Comparison of ENCODE assay signal across 28 cellular contexts in the genomic region with DNA sequence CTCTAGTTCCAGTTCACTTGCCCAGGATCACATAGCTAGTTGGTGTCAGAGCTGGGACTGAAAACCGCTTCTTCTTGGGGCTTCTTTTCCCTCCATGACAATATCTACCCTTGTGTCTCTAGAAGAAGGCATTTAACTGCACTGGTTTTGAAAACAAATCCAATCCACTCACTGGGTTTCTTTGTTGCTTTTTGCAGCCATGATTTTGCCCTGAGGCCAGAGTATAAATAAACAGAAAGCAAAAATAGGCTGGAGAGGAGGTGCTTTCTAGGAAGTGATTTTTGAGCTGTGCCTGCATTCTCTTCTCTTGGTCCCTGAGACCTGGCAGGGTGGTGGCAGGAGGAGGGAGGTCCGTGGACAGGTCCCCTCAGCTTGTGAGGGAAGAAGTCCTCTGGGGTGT.
"Had no signal": no experiment of that assay in that cellular context is flagged by ENCODE, and none has a peak within 500 bp of the region (broad histone marks: within the 10 kb centered on the region; RNA-seq: fewer than 3 reads in every experiment).

No MANE protein-coding gene starts in this region.

- DNase-seq: activated CD4-positive, alpha-beta T cell treated with anti-CD3 and anti-CD28 coated beads for 4 hours; activated CD4-positive, alpha-beta T cell treated with anti-CD3 and anti-CD28 coated beads, Interleukin-2, amount 50 U/mL, for 48 hours; activated CD4-positive, CD25-positive, alpha-beta regulatory T cell; activated CD8-positive, alpha-beta memory T cell treated with anti-CD3 and anti-CD28 coated beads, Interleukin-2, amount 50 U/mL, for 48 hours; activated naive CD4-positive, alpha-beta T cell treated with Interleukin-2 at 50 U/mL for 16 hours; activated naive CD8-positive, alpha-beta T cell treated with anti-CD3 and anti-CD28 coated beads for 36 hours; activated T-cell treated with anti-CD3 and anti-CD28 coated beads, Interleukin-2, amount 50 U/mL, for 4 hours; amniotic stem cell; colonic mucosa; foreskin keratinocyte; glutamatergic neuron; hypothalamus; left ventricle myocardium superior; mammary epithelial cell; midbrain; ovary; spleen; stimulated activated CD4-positive, alpha-beta T cell treated with anti-CD3 and anti-CD28 coated beads, Interleukin-4, amount 100 ng/mL, for 1 hour; stimulated activated naive CD4-positive, alpha-beta T cell; T-helper 17 cell; testis; upper lobe of left lung had no signal

- H3K4me3 ChIP-seq: breast epithelium, colonic mucosa, ovary, prostate gland, spleen, testis, upper lobe of left lung had no signal

- H3K4me3 Mint-ChIP-seq: activated naive CD8-positive, alpha-beta T cell treated with anti-CD3 and anti-CD28 coated beads for 36 hours; activated T-cell treated with anti-CD3 and anti-CD28 coated beads, Interleukin-2, amount 50 U/mL, for 4 hours; central memory CD8-positive, alpha-beta T cell; natural killer cell treated with Interleukin-12 subunit alpha and Interleukin-12 subunit beta and Interleukin-15 and Interleukin-18, amount 100 ng/mL, for 72 hours; T-helper 17 cell had no signal

- H3K4me1 Mint-ChIP-seq: activated naive CD8-positive, alpha-beta T cell treated with anti-CD3 and anti-CD28 coated beads for 36 hours; central memory CD8-positive, alpha-beta T cell; T-helper 17 cell had no signal

- H3K36me3 ChIP-seq: breast epithelium, colonic mucosa, neutrophil, ovary, prostate gland, spleen, upper lobe of left lung had no signal

- H3K4me1 ChIP-seq: breast epithelium, colonic mucosa, foreskin keratinocyte, prostate gland, spleen had no signal

- H3K27ac ChIP-seq: breast epithelium, colonic mucosa, foreskin keratinocyte, neutrophil, ovary, prostate gland, spleen, testis, upper lobe of left lung had no signal

- H3K27ac Mint-ChIP-seq: activated naive CD8-positive, alpha-beta T cell treated with anti-CD3 and anti-CD28 coated beads for 36 hours; activated T-helper 2 cell treated with anti-CD3 and anti-CD28 coated beads, Interferon-gamma antibody, Interleukin-2, Interleukin-4, amounts not matched to agents 10 μg/mL and 5 μg/mL and 100 μg/mL, durations not matched to agents 14 hours and 24 hours and 36 hours; natural killer cell treated with Interleukin-12 subunit alpha and Interleukin-12 subunit beta and Interleukin-15 and Interleukin-18, amount 100 ng/mL, for 72 hours; T-helper 17 cell had no signal

- H3K36me3 Mint-ChIP-seq: activated naive CD8-positive, alpha-beta T cell treated with anti-CD3 and anti-CD28 coated beads for 36 hours had no signal

- ATAC-seq: activated T-cell treated with anti-CD3 and anti-CD28 coated beads, Interleukin-2, amount 50 U/mL, for 4 hours; foreskin keratinocyte; left ventricle myocardium superior; T-helper 17 cell had no signal

- H3K9me3 ChIP-seq: breast epithelium, colonic mucosa, neutrophil, ovary, prostate gland, testis, upper lobe of left lung had no signal

- H3K27me3 ChIP-seq: breast epithelium, colonic mucosa, foreskin keratinocyte, ovary, testis, upper lobe of left lung had no signal
